25 cellular contexts compared by ENCODE assay signal in the genomic region with DNA sequence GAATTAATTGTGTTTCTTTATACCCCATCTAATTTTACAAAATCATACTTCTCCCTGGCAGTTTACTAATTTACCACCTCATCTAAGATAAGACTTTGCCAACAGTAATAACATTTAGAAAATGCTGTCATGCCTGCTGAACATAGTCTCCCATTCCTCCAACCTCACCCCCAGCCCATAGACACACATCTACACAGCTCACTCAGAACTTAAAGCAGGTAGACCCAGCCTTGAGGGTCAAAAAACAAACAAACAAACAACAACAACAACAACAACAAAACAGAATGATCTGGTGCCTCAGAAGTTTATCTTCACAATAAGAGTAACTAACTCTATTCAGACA.
"Had no signal": no experiment of that assay in that cellular context is flagged by ENCODE, and none has a peak within 500 bp of the region (broad histone marks: within the 10 kb centered on the region; RNA-seq: fewer than 3 reads in every experiment).

No MANE protein-coding gene starts in this region.

- H3K9me3 ChIP-seq: gastroesophageal sphincter, right atrium auricular region, spleen, tibial nerve had no signal

- H3K4me2 ChIP-seq: hepatocyte, neural progenitor cell had no signal

- H3K36me3 ChIP-seq: gastroesophageal sphincter, neural progenitor cell, right atrium auricular region, spleen, tibial nerve, WERI-Rb-1 had no signal

- ATAC-seq: activated CD8-positive, alpha-beta T cell treated with anti-CD3 and anti-CD28 coated beads for 36 hours; effector memory CD8-positive, alpha-beta T cell; gastroesophageal sphincter; left cardiac atrium; left ventricle myocardium superior; naive thymus-derived CD8-positive, alpha-beta T cell; T-helper 17 cell had no signal

- H3K4me3 ChIP-seq: gastroesophageal sphincter, hepatocyte, neural progenitor cell, right atrium auricular region, spleen, tibial nerve had no signal

- H3K4me1 ChIP-seq: gastroesophageal sphincter, parathyroid adenoma, right atrium auricular region, spleen, tibial nerve had no signal

- FAIRE-seq: urothelium cell line had no signal

- DNase-seq: activated CD4-positive, alpha-beta T cell treated with anti-CD3 and anti-CD28 coated beads, Interleukin-2, amount 10 ng/mL, durations not matched to agents 7 days and 5 days; activated CD8-positive, alpha-beta T cell treated with anti-CD3 and anti-CD28 coated beads for 36 hours; activated effector memory CD4-positive, alpha-beta T cell treated with Interleukin-2 at 50 U/mL for 16 hours; activated naive CD4-positive, alpha-beta T cell treated with anti-CD3 and anti-CD28 coated beads for 36 hours; activated naive CD8-positive, alpha-beta T cell treated with anti-CD3 and anti-CD28 coated beads for 36 hours; activated T-cell treated with anti-CD3 and anti-CD28 coated beads, Interleukin-2, amount 50 U/mL, for 48 hours; amniotic stem cell; caudate nucleus; cortex of kidney; effector memory CD8-positive, alpha-beta T cell; left cardiac atrium; left ventricle myocardium superior; naive thymus-derived CD8-positive, alpha-beta T cell; occipital lobe; spleen; stimulated activated naive CD4-positive, alpha-beta T cell; T-helper 17 cell; WERI-Rb-1 had no signal

- H3K27ac ChIP-seq: gastroesophageal sphincter, hepatocyte, neural progenitor cell, parathyroid adenoma, right atrium auricular region, spleen, tibial nerve, WERI-Rb-1 had no signal
